Comparison of ENCODE assay signal across 10 cellular contexts in genomic region chr5:43123887-43124286, GRCh38. TPM values are rescaled to one million over a fixed set of nuclear protein-coding genes. Genes with fewer than 3 reads are reported as not detected.
DNase-seq lines count a peak whose midpoint lies in the region; ATAC-seq and TF ChIP-seq lines count a peak whose summit lies in the region.
"Had no signal": no experiment of that assay in that cellular context is flagged by ENCODE, and none has a peak within 500 bp of the region (broad histone marks: within the 10 kb centered on the region; RNA-seq: fewer than 3 reads in every experiment).

No MANE protein-coding gene starts in this region.

- no peak overlapping the region for H2AFZ ChIP-seq in neuron (ENCODE audit: low read depth, low read length)

- POLR2A ChIA-PET in activated CD4-positive, alpha-beta T cell treated with anti-CD3 and anti-CD28 coated beads for 36 hours (lab: Charles Lee) = interaction anchor here (0.5 kb wide), 1 partner anchor 77 kb away, joined by 3 read pairs; no protein-coding TSS in a partner anchor

- H3K36me3 Mint-ChIP-seq in activated CD4-positive, alpha-beta T cell treated with anti-CD3 and anti-CD28 coated beads for 36 hours (ENCODE audit: low read depth) = peaks cover 52% of the 10 kb centered on the region
- H3K36me3 Mint-ChIP-seq in activated naive CD8-positive, alpha-beta T cell = peaks cover 21% of the 10 kb centered on the region

- H3K4me3 Mint-ChIP-seq in activated CD4-positive, alpha-beta T cell treated with anti-CD3 and anti-CD28 coated beads for 36 hours = peak overlapping the region; percentile 94
- peak overlapping the region; percentile 98 for H3K4me3 Mint-ChIP-seq in activated naive CD8-positive, alpha-beta T cell

- no peaks in the 10 kb centered on the region for H3K27me3 Mint-ChIP-seq in activated CD4-positive, alpha-beta T cell treated with anti-CD3 and anti-CD28 coated beads for 36 hours
- no peaks in the 10 kb centered on the region for H3K27me3 Mint-ChIP-seq in activated naive CD8-positive, alpha-beta T cell

- H3K27me3 ChIP-seq in neuron (ENCODE audit: insufficient read depth, low read length) (no peaks in the 10 kb centered on the region), sigmoid colon (no peaks in the 10 kb centered on the region)

- H3K4me1 ChIP-seq in neuron (ENCODE audit: insufficient read depth, low read length) (peaks cover 19% of the 10 kb centered on the region), sigmoid colon (peaks cover 0 to 28% (median 23%) of the 10 kb centered on the region in 4 donors)

- no peaks in the 10 kb centered on the region for H3K9me3 Mint-ChIP-seq in activated CD4-positive, alpha-beta T cell treated with anti-CD3 and anti-CD28 coated beads for 36 hours (ENCODE audit: low read depth)
- no peaks in the 10 kb centered on the region for H3K9me3 Mint-ChIP-seq in activated naive CD8-positive, alpha-beta T cell (ENCODE audit: low read depth)

- no peak for ATAC-seq in activated CD4-positive, alpha-beta T cell treated with anti-CD3 and anti-CD28 coated beads for 36 hours
- ATAC-seq: lower lobe of right lung had no signal

- peak overlapping the region; percentile 2 for H3K27ac ChIP-seq in KOPT-K1 (ENCODE audit: low read depth, low read length, poor library complexity, severe bottlenecking)
- H3K27ac ChIP-seq in sigmoid colon = no peak overlapping the region
- H3K27ac ChIP-seq: lower lobe of right lung had no signal

- WGBS in sigmoid colon, 2 donors = 85 to 91% methylated on average over 4 of the region's 4 CpGs

- peak overlapping the region; percentile 62 for H3K27ac Mint-ChIP-seq in activated CD4-positive, alpha-beta T cell treated with anti-CD3 and anti-CD28 coated beads for 36 hours
- no peak overlapping the region for H3K27ac Mint-ChIP-seq in activated naive CD8-positive, alpha-beta T cell

- H3K4me1 Mint-ChIP-seq in activated CD4-positive, alpha-beta T cell treated with anti-CD3 and anti-CD28 coated beads for 36 hours = peaks cover 54% of the 10 kb centered on the region
- peaks cover 65% of the 10 kb centered on the region for H3K4me1 Mint-ChIP-seq in activated naive CD8-positive, alpha-beta T cell (ENCODE audit: low read depth)

- no peak for TF ChIP-seq EP300 in sigmoid colon (IDR thresholded peaks at IDR 0.05)

- CTCF ChIA-PET in activated CD4-positive, alpha-beta T cell treated with anti-CD3 and anti-CD28 coated beads for 36 hours (lab: Charles Lee) = interaction anchor here (0.6 to 9.9 kb wide), 6 partner anchors 8 to 266 kb away, joined by 3 to 123 read pairs (median 4); no protein-coding TSS in a partner anchor

- peak overlapping the region; percentile 81 for H3K4me3 ChIP-seq in neuron (ENCODE audit: low read length)
- no peak overlapping the region for H3K4me3 ChIP-seq in sigmoid colon

- no peaks in the 10 kb centered on the region for H3K9me3 ChIP-seq in KOPT-K1 (ENCODE audit: insufficient read depth, low read length, poor library complexity, severe bottlenecking)
- H3K9me3 ChIP-seq in neuron (ENCODE audit: low read length) = no peaks in the 10 kb centered on the region
- H3K9me3 ChIP-seq in sigmoid colon = no peaks in the 10 kb centered on the region
- H3K9me3 ChIP-seq: lower lobe of right lung had no signal

- no peak for TF ChIP-seq CTCF in sigmoid colon (IDR thresholded peaks at IDR 0.05)

- intact Hi-C loops in activated CD4-positive, alpha-beta T cell treated with anti-CD3 and anti-CD28 coated beads for 36 hours (cut with DNase I, micrococcal nuclease) = loop anchor here (5.0 to 10.0 kb wide), 6 partner anchors 68 to 1219 kb away; partner anchors contain the start of genes NIM1K (in 1 of the 2), RIMOC1 (in 1 of the 2) and TMEM267 (in 1 of the 2)
- intact Hi-C loops in sigmoid colon (cut with DNase I) = loop anchor here (5.0 to 10.0 kb wide), 6 partner anchors 68 to 1219 kb away; partner anchors contain the start of genes HMGCS1, NIM1K, NNT and RIMOC1

- peaks cover 62% of the 10 kb centered on the region for H3K36me3 ChIP-seq in KOPT-K1 (ENCODE audit: insufficient read depth, low read length)
- H3K36me3 ChIP-seq in neuron (ENCODE audit: insufficient read depth, low read length) = peaks cover 54% of the 10 kb centered on the region
- H3K36me3 ChIP-seq in sigmoid colon = peaks cover 0 to 46% (median 12%) of the 10 kb centered on the region in 4 donors

- no peak for TF ChIP-seq POLR2A in sigmoid colon (IDR thresholded peaks at IDR 0.05)

- DNase-seq in activated CD4-positive, alpha-beta T cell treated with anti-CD3 and anti-CD28 coated beads for 36 hours = no peak
- no peak for DNase-seq in activated CD4-positive, alpha-beta T cell treated with anti-CD3 and anti-CD28 coated beads, Interleukin-2, amount 50 U/mL, for 1 hour
- DNase-seq in SHP77 treated with DMSO at 0.1 percent for 48 hours (lab: John Stamatoyannopoulos, UW) = no peak
- DNase-seq in sigmoid colon = no peak
- DNase-seq in NCI-H2081 treated with DMSO at 0.1 percent for 48 hours (lab: John Stamatoyannopoulos, UW) = no peak
- DNase-seq: lower lobe of right lung, NCI-H2171 treated with DMSO at 0.1 percent for 48 hours had no signal

RNA-seq across cellular contexts. Expression of gene ZNF131, which starts 3.2 kb away (rescaled TPM):
- total RNA-seq in activated CD4-positive, alpha-beta T cell treated with anti-CD3 and anti-CD28 coated beads for 36 hours = 10 to 100 TPM; 30.9 to 33.4 TPM
- 10 to 100 TPM; 21.7 to 35.3 (median 29.2) TPM for total RNA-seq in sigmoid colon
- polyA plus RNA-seq in sigmoid colon = 10 to 100 TPM; 13.8 to 20.8 (median 20.1) TPM
